In genomic region chr12:30201301-30202160, GRCh38 we compare ENCODE assay signal across 12 cellular contexts.
DNase-seq lines count a peak whose midpoint lies in the region; ATAC-seq and TF ChIP-seq lines count a peak whose summit lies in the region.
"Had no signal": no experiment of that assay in that cellular context is flagged by ENCODE, and none has a peak within 500 bp of the region (broad histone marks: within the 10 kb centered on the region; RNA-seq: fewer than 3 reads in every experiment).

No MANE protein-coding gene starts in this region.

- no peaks in the 10 kb centered on the region for H3K36me3 Mint-ChIP-seq in nephron (ENCODE audit: low read depth)

- peak overlapping the region; percentile 53 to 61 (median 53) for H3K4me3 Mint-ChIP-seq in nephron

- intact Hi-C loops in upper lobe of right lung (cut with DNase I): no loop called here

- H3K27ac ChIP-seq in foreskin keratinocyte (no peak overlapping the region), tibial nerve (no peak overlapping the region), upper lobe of right lung (no peak overlapping the region)
- H3K27ac ChIP-seq: RWPE1 had no signal

- DNase-seq in DMS53 (lab: John Stamatoyannopoulos, UW) (peak; percentile 72), DMS53 treated with DMSO at 0.1 percent for 48 hours (lab: John Stamatoyannopoulos, UW; ENCODE audit: unreplicated experiment) (no peak), foreskin keratinocyte (no peak), tibial nerve (ENCODE audit: low spot score in 2 of 2) (no peak), NCI-H446 (lab: John Stamatoyannopoulos, UW) (no peak), upper lobe of right lung (no peak)
- DNase-seq: NCI-H345; stimulated activated CD4-positive, alpha-beta T cell treated with anti-CD3 and anti-CD28 coated beads, Interleukin-15, amount 100 ng/mL, for 24 hours; stimulated activated naive CD4-positive, alpha-beta T cell had no signal

- TF ChIP-seq CTCF in foreskin keratinocyte (conservative IDR thresholded peaks at IDR 0.05): no peak
- TF ChIP-seq CTCF in nephron (IDR thresholded peaks at IDR 0.05; ENCODE audit: unreplicated experiment in 3 of 3): no peak
- TF ChIP-seq CTCF in tibial nerve (IDR thresholded peaks at IDR 0.05): no peak
- TF ChIP-seq CTCF in upper lobe of right lung (IDR thresholded peaks at IDR 0.05): no peak

- H3K4me3 ChIP-seq in tibial nerve (peak overlapping the region; percentile 2 to 40 (median 12)), upper lobe of right lung (no peak overlapping the region)

- ATAC-seq in foreskin keratinocyte (peak; percentile 7), HG02571 (IDR thresholded peaks at IDR 0.05; ENCODE audit: unreplicated experiment) (no peak), upper lobe of right lung (no peak)

- no peak for TF ChIP-seq POLR2A in tibial nerve (IDR thresholded peaks at IDR 0.05)

- no peak overlapping the region for H3K27ac Mint-ChIP-seq in nephron

- TF ChIP-seq EP300 in tibial nerve (IDR thresholded peaks at IDR 0.05): no peak

- no peaks in the 10 kb centered on the region for H3K4me1 Mint-ChIP-seq in nephron

- H3K9me3 ChIP-seq in tibial nerve (no peaks in the 10 kb centered on the region), upper lobe of right lung (no peaks in the 10 kb centered on the region)

- H3K27me3 ChIP-seq in foreskin keratinocyte (peaks cover 43% of the 10 kb centered on the region), tibial nerve (peaks cover 0 to 18% of the 10 kb centered on the region in 2 donors), upper lobe of right lung (peaks cover 8% of the 10 kb centered on the region)

- H3K36me3 ChIP-seq in tibial nerve: no peaks in the 10 kb centered on the region
- H3K36me3 ChIP-seq in upper lobe of right lung: no peaks in the 10 kb centered on the region

- no peaks in the 10 kb centered on the region for H3K4me1 ChIP-seq in foreskin keratinocyte
- H3K4me1 ChIP-seq in tibial nerve: peaks cover 0 to 10% (median 3%) of the 10 kb centered on the region in 4 donors
- H3K4me1 ChIP-seq in upper lobe of right lung: peaks cover 3% of the 10 kb centered on the region

- 28 to 36% methylated on average over 39 to 40 of the region's 55 CpGs for WGBS in tibial nerve, 2 donors

- H3K9me3 Mint-ChIP-seq in nephron: no peaks in the 10 kb centered on the region

- peaks cover 52% of the 10 kb centered on the region for H3K27me3 Mint-ChIP-seq in nephron (ENCODE audit: low read depth)
